In genomic region chr18:63860536-63860930, GRCh38 we compare ENCODE assay signal across 1 cellular context.
TF ChIP-seq lines count a peak whose summit lies in the region.

No MANE protein-coding gene starts in this region.

TF ChIP-seq in GM23338, 12 proteins besides CTCF, POLR2A, EP300 and RAD21 (continued from another document):
- TF ChIP-seq ZNF462 (CRISPR knock-in tag; IDR thresholded peaks at IDR 0.05): no peak
- TF ChIP-seq ZNF331 (CRISPR knock-in tag; IDR thresholded peaks at IDR 0.05; ENCODE audit: low read depth): no peak
- TF ChIP-seq STAT1 (IDR thresholded peaks at IDR 0.05; ENCODE audit: unreplicated experiment): no peak
- TF ChIP-seq REST (IDR thresholded peaks at IDR 0.05; ENCODE audit: unreplicated experiment): no peak
- TF ChIP-seq POLR2AphosphoS5 (IDR thresholded peaks at IDR 0.05; ENCODE audit: low read depth): no peak
